ENCODE assay signal across 11 cellular contexts in genomic region chr18:50726960-50727589, GRCh38.
DNase-seq lines count a peak whose midpoint lies in the region; ATAC-seq and TF ChIP-seq lines count a peak whose summit lies in the region.
"Had no signal": no experiment of that assay in that cellular context is flagged by ENCODE, and none has a peak within 500 bp of the region (broad histone marks: within the 10 kb centered on the region; RNA-seq: fewer than 3 reads in every experiment).

No MANE protein-coding gene starts in this region.

- no peak overlapping the region for H3K9ac ChIP-seq in OCI-LY3 (ENCODE audit: low read length)
- H3K9ac ChIP-seq: KMS-11 had no signal

- no peak for TF ChIP-seq POLR2A in vagina (IDR thresholded peaks at IDR 0.05)

- no peak overlapping the region for H2AFZ ChIP-seq in OCI-LY3 (ENCODE audit: low read depth, low read length)

- intact Hi-C loops in cardiac septum (cut with DNase I): loop anchor here (5.0 kb wide), 1 partner anchor 50 kb away; no protein-coding TSS in a partner anchor
- intact Hi-C loops in vagina (cut with DNase I): no loop called here

- H3K79me2 ChIP-seq in OCI-LY3 (ENCODE audit: low read length): no peaks in the 10 kb centered on the region

- H4K20me1 ChIP-seq in OCI-LY3 (ENCODE audit: insufficient read depth, low read length): 0 out of 2 replicates have a peak, but pooled peaks cover 8% of the 10 kb centered on the region

- peaks cover 52% of the 10 kb centered on the region for H3K4me1 ChIP-seq in cardiac muscle cell (ENCODE audit: low read depth)
- peaks cover 21% of the 10 kb centered on the region for H3K4me1 ChIP-seq in OCI-LY3 (ENCODE audit: low read length)
- no peaks in the 10 kb centered on the region for H3K4me1 ChIP-seq in vagina
- H3K4me1 ChIP-seq: SJSA1 had no signal

- H3K4me2 ChIP-seq in OCI-LY3 (ENCODE audit: low read length): peak overlapping the region; percentile 76
- H3K4me2 ChIP-seq: KMS-11 had no signal

- H3K9me3 ChIP-seq in cardiac muscle cell (ENCODE audit: low read depth): no peaks in the 10 kb centered on the region
- H3K9me3 ChIP-seq in OCI-LY3 (ENCODE audit: insufficient read depth, low read length): no peaks in the 10 kb centered on the region
- no peaks in the 10 kb centered on the region for H3K9me3 ChIP-seq in vagina
- H3K9me3 ChIP-seq: SJSA1 had no signal

- peak; percentile 60 for ATAC-seq in HG03025 (IDR thresholded peaks at IDR 0.05; ENCODE audit: low FRiP score, unreplicated experiment)

- no peak for TF ChIP-seq CTCF in cardiac muscle cell (IDR thresholded peaks at IDR 0.05; ENCODE audit: low read depth, low read length)
- no peak for TF ChIP-seq CTCF in OCI-LY3 (IDR thresholded peaks at IDR 0.05; ENCODE audit: low read depth, low read length)
- TF ChIP-seq CTCF in vagina (IDR thresholded peaks at IDR 0.05): no peak

- H3K27me3 ChIP-seq in cardiac muscle cell (no peaks in the 10 kb centered on the region), OCI-LY3 (ENCODE audit: low read depth, low read length) (peaks cover 32% of the 10 kb centered on the region), vagina (no peaks in the 10 kb centered on the region)
- H3K27me3 ChIP-seq: SJSA1 had no signal

- no peak overlapping the region for H3K4me3 ChIP-seq in cardiac muscle cell
- peak overlapping the region; percentile 55 for H3K4me3 ChIP-seq in OCI-LY3 (ENCODE audit: low read length)
- H3K4me3 ChIP-seq in vagina: no peak overlapping the region
- H3K4me3 ChIP-seq: lung, SJSA1 had no signal

- H3K36me3 ChIP-seq in cardiac muscle cell: no peaks in the 10 kb centered on the region
- no peaks in the 10 kb centered on the region for H3K36me3 ChIP-seq in OCI-LY3 (replicated peaks; ENCODE audit: low read depth, low read length)
- H3K36me3 ChIP-seq in vagina: no peaks in the 10 kb centered on the region
- H3K36me3 ChIP-seq: SJSA1 had no signal

- DNase-seq in cardiac muscle cell (ENCODE audit: low read depth in 1 of 2, low spot score in 1 of 2) (no peak), cardiac septum (ENCODE audit: low spot score) (no peak), HuH-7.5 (ENCODE audit: low spot score) (no peak), NCI-H510A treated with DMSO at 0.1 percent for 48 hours (lab: John Stamatoyannopoulos, UW) (no peak), vagina (ENCODE audit: extremely low spot score in 2 of 2) (no peak)

- H3K27ac ChIP-seq in cardiac muscle cell (peak overlapping the region; percentile 73), OCI-LY3 (ENCODE audit: low read length) (no peak overlapping the region), temporal lobe (ENCODE audit: low read depth, low read length) (peak overlapping the region; percentile 73), vagina (no peak overlapping the region)
- H3K27ac ChIP-seq: KMS-11, SJSA1 had no signal

Comparison
In these comparisons a context has a peak if more than half of its experiments do, and no peak if none do; other contexts are left out.
1. H3K27ac ChIP-seq: peak in cardiac muscle cell (single experiment) and temporal lobe (single experiment); none in OCI-LY3 (single experiment) and vagina (single experiment).